Comparison of ENCODE assay signal across 8 cellular contexts in the genomic region with DNA sequence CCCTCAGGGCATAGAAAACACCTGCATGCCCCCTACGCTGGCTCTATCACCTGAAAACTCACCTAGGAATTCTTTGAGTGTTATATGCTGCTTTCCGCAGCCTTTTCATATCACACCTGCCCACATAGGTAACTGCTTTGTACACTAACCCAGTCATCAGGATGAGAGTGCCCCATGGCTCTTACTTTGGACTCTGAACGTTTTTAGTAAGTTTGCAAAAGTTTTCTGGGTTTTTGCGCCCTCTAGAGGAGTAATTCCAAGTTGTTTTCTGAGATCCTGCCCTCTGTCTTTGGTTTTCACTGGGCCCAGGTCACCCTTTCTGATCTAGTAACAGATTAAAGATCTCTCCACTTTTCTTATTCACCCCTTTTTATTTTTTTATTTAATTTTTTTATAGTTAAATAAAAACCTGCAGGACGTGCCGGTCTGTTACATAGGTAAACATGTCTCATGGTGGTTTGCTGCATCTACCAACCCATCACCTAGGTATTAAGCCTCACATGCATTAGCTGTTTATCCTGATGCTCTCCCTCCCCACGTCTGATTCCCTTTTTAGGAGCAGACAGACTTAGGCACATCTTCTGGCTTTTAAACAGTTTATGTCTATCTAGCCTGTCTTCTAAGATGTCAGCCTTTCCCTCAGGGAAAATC.
DNase-seq lines count a peak whose midpoint lies in the region; ATAC-seq, FAIRE-seq and TF ChIP-seq lines count a peak whose summit lies in the region.

No MANE protein-coding gene starts in this region.

- TF ChIP-seq POLR2A in A549 (IDR thresholded peaks at IDR 0.05; ENCODE audit: low read length): no peak
- no peak for TF ChIP-seq POLR2A in lower leg skin (IDR thresholded peaks at IDR 0.05)

- no peaks in the 10 kb centered on the region for H3K9me2 ChIP-seq in neural cell (ENCODE audit: insufficient read depth, low read length)

- CTCF ChIA-PET in A549 (lab: Yijun Ruan, JAX): interaction anchor here (0.7 kb wide), 1 partner anchor 28 kb away, joined by 3 read pairs; no protein-coding TSS in a partner anchor

- peak; percentile 36 to 45; a peak in 4 of 5 replicates for TF ChIP-seq RAD21 in A549 (conservative IDR thresholded peaks at IDR 0.05 in 1 of 2, IDR thresholded peaks at IDR 0.05 in 1 of 2)
- peak; percentile 63 for TF ChIP-seq RAD21 in neural cell (conservative IDR thresholded peaks at IDR 0.05)

- H3K27me3 ChIP-seq in dorsolateral prefrontal cortex (no peaks in the 10 kb centered on the region), neural cell (ENCODE audit: insufficient read depth, low read depth, low read length) (no peaks in the 10 kb centered on the region)

- H3K4me2 ChIP-seq in A549: no peak overlapping the region
- H3K4me2 ChIP-seq in neural cell (ENCODE audit: low read length): no peak overlapping the region

- H3K4me3 ChIP-seq in A549 (no peak overlapping the region), dorsolateral prefrontal cortex (no peak overlapping the region), neural cell (ENCODE audit: low read length) (no peak overlapping the region), lower leg skin (ENCODE audit: low read depth, poor library complexity, severe bottlenecking) (no peak overlapping the region)

- no peak overlapping the region for H2AFZ ChIP-seq in neural cell (ENCODE audit: low read depth, low read length)

- no peaks in the 10 kb centered on the region for H3F3A ChIP-seq in neural cell (ENCODE audit: insufficient read depth, low read length, poor library complexity, severe bottlenecking)

- H3K27ac ChIP-seq in A549 (no peak overlapping the region), dorsolateral prefrontal cortex (no peak overlapping the region), neural cell (ENCODE audit: low read length) (no peak overlapping the region)

- ATAC-seq in A549 (peak in 1 of 2 experiments; percentile 68; a peak in 3 of 6 replicates), HG02885 (IDR thresholded peaks at IDR 0.05; ENCODE audit: poor library complexity, unreplicated experiment) (peak; percentile 76), GM19463 (IDR thresholded peaks at IDR 0.05; ENCODE audit: unreplicated experiment) (no peak)

- 20% methylated on average over 7 of the region's 7 CpGs for WGBS in A549 (ENCODE audit: missing lambda C conversion rate)
- 27 to 35% methylated on average over 7 of the region's 7 CpGs for whole genome bisulfite sequencing in lower leg skin, 2 donors

- FAIRE-seq in A549 (lab: Jason Lieb, UNC): no peak

- no peak for TF ChIP-seq EP300 in A549 (IDR thresholded peaks at IDR 0.05)
- TF ChIP-seq EP300 in neural cell (conservative IDR thresholded peaks at IDR 0.05; ENCODE audit: poor library complexity, severe bottlenecking): no peak

- H3K36me3 ChIP-seq in neural cell (ENCODE audit: insufficient read depth, low read length): no peaks in the 10 kb centered on the region

- TF ChIP-seq CTCF in A549 (IDR thresholded peaks at IDR 0.05) (peak; percentile 48), dorsolateral prefrontal cortex (IDR thresholded peaks at IDR 0.05 in 54 of 56, conservative IDR thresholded peaks at IDR 0.05 in 2 of 56; ENCODE audit: low read depth in 1 of 56, partially characterized antibody in 56 of 56) (peak; percentile 54 to 92 (median 80)), neural cell (IDR thresholded peaks at IDR 0.05; ENCODE audit: poor library complexity, severe bottlenecking) (peak; percentile 61), lower leg skin (IDR thresholded peaks at IDR 0.05) (no peak)

- H3K9ac ChIP-seq in neural cell (ENCODE audit: low read length): no peak overlapping the region

- H3K79me2 ChIP-seq in neural cell (replicated peaks; ENCODE audit: insufficient read depth, low read length): no peaks in the 10 kb centered on the region

- no peaks in the 10 kb centered on the region for H3K4me1 ChIP-seq in A549

- no peaks in the 10 kb centered on the region for H3K9me3 ChIP-seq in A549
- no peaks in the 10 kb centered on the region for H3K9me3 ChIP-seq in neural cell (ENCODE audit: low read length)

- intact Hi-C loops in dorsolateral prefrontal cortex (cut with DNase I) (loop anchor here (5.0 to 10.0 kb wide), 4 partner anchors 136 to 1029 kb away; partner anchors contain the start of gene NWD2 (in 1 of the 2)), lower leg skin (cut with DNase I; ENCODE audit: low total_unique reads) (no loop called here)

- POLR2A ChIA-PET in A549 (lab: Yijun Ruan, JAX): no interaction called here

- no peaks in the 10 kb centered on the region for H4K20me1 ChIP-seq in neural cell (ENCODE audit: insufficient read depth)

- DNase-seq in A549 (ENCODE audit: low read depth in 1 of 2, low spot score in 1 of 2): peak; percentile 9 to 14
- peak; percentile 50 for DNase-seq in ELR (ENCODE audit: low read depth)
- DNase-seq in NCI-H82 (lab: John Stamatoyannopoulos, UW): peak; percentile 60
- peak in 1 of 10 donors; percentile 18 for DNase-seq in dorsolateral prefrontal cortex
- DNase-seq in lower leg skin (ENCODE audit: low spot score in 2 of 2): no peak

TF ChIP-seq in A549, 52 proteins besides CTCF, POLR2A, EP300 and RAD21:
- TF ChIP-seq HEYL (CRISPR knock-in tag; IDR thresholded peaks at IDR 0.05): no peak
TF ChIP-seq in A549: peak in this region for 0.

TF ChIP-seq in neural cell, 6 proteins besides CTCF, POLR2A, EP300 and RAD21:
- TF ChIP-seq SMC3 (conservative IDR thresholded peaks at IDR 0.05; ENCODE audit: poor library complexity) (peak; percentile 65), POLR2AphosphoS5 (IDR thresholded peaks at IDR 0.05) (no peak)

Comparison
In these comparisons a context has a peak if more than half of its experiments do, and no peak if none do; other contexts are left out.
1. DNase-seq: peak in A549 (2 of 2), ELR (single experiment) and NCI-H82 (single experiment); none in lower leg skin (0 of 2).
2. CTCF ChIP-seq: peak in A549 (single experiment), dorsolateral prefrontal cortex (56 of 56) and neural cell (single experiment); none in lower leg skin (0 of 3).